Comparison of ENCODE assay signal across 8 cellular contexts in the genomic region with DNA sequence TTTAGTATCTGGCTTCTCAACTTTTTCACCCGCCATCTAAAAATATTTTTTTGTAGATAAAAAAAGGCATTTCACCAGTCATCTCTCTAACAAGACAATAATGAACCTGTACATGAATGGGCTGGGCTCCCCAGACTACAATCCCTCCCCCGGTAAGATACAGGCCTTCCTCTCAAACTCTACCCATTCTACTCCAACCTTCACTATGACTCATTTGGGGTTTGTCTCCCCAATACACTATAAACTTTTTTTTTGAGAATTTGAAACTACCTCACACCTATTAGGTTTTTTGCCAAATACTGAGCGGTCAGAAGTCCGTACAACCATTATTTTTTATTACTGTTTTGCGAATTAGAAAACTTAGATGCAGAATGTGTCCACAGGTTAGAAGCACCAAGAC. TPM values are rescaled to one million over a fixed set of nuclear protein-coding genes. Genes with fewer than 3 reads are reported as not detected.
DNase-seq lines count a peak whose midpoint lies in the region; ATAC-seq and TF ChIP-seq lines count a peak whose summit lies in the region.

No MANE protein-coding gene starts in this region.

- H3K27ac ChIP-seq in SJCRH30 = peak overlapping the region; percentile 92
- peak overlapping the region; percentile 89 for H3K27ac ChIP-seq in parathyroid adenoma

- H3K36me3 ChIP-seq in SJCRH30 (peaks cover 51% of the 10 kb centered on the region), parathyroid adenoma (ENCODE audit: control insufficient read depth, insufficient read depth, low read length) (no peaks in the 10 kb centered on the region)

- no peaks in the 10 kb centered on the region for H3K27me3 ChIP-seq in SJCRH30
- no peaks in the 10 kb centered on the region for H3K27me3 ChIP-seq in parathyroid adenoma (ENCODE audit: control insufficient read depth, insufficient read depth, low read length)

- TF ChIP-seq CTCF in GM12864 (IDR thresholded peaks at IDR 0.05; ENCODE audit: low read depth, low read length, missing control alignments) (no peak), epithelial cell of esophagus (IDR thresholded peaks at IDR 0.05; ENCODE audit: insufficient read depth, low read depth, low read length, missing control alignments) (no peak), parathyroid adenoma (IDR thresholded peaks at IDR 0.05) (no peak)

- no peaks in the 10 kb centered on the region for H3K79me2 ChIP-seq in parathyroid adenoma

- H3K4me3 ChIP-seq in GM12864 (ENCODE audit: low read depth, low read length) (peak overlapping the region; percentile 77), SJCRH30 (peak overlapping the region; percentile 81), epithelial cell of esophagus (ENCODE audit: low read length) (peak overlapping the region; percentile 69), parathyroid adenoma (ENCODE audit: low read depth, low read length) (peak overlapping the region; percentile 94)

- H3K9ac ChIP-seq in parathyroid adenoma = peak overlapping the region; percentile 70

- no peaks in the 10 kb centered on the region; the same call in 1 of the 2 replicates for H3K4me1 ChIP-seq in SJCRH30
- H3K4me1 ChIP-seq in parathyroid adenoma = peaks cover 3% of the 10 kb centered on the region

- DNase-seq in GM12864 (ENCODE audit: low read depth) (no peak), SJCRH30 (no peak), epithelial cell of esophagus (ENCODE audit: low read depth) (peak; percentile 25), C1 segment of cervical spinal cord (lab: John Stamatoyannopoulos, UW) (no peak), NCI-H128 (lab: John Stamatoyannopoulos, UW; ENCODE audit: unreplicated experiment) (no peak)

- H2AFZ ChIP-seq in parathyroid adenoma = peak overlapping the region; percentile 98

- no peaks in the 10 kb centered on the region for H3K9me3 ChIP-seq in SJCRH30 (replicated peaks)
- no peaks in the 10 kb centered on the region for H3K9me3 ChIP-seq in parathyroid adenoma (ENCODE audit: control insufficient read depth, low read length)

- ATAC-seq in GM18909 (IDR thresholded peaks at IDR 0.05; ENCODE audit: poor library complexity, unreplicated experiment) (no peak), HG02798 (IDR thresholded peaks at IDR 0.05; ENCODE audit: poor library complexity, unreplicated experiment) (no peak)

- peak overlapping the region; percentile 98 for H3K4me2 ChIP-seq in parathyroid adenoma (ENCODE audit: low read length)

RNA-seq across cellular contexts. Expression of a gene that starts 0.8 kb away (rescaled TPM):
- total RNA-seq in SJCRH30 (2014; rRNA removed; shearing (Covaris generic)) = 2,828 and 2,941 TPM in 2 replicates

RNA-seq across cellular contexts. Expression of a gene that starts 10.1 kb away (rescaled TPM):
- 85.1 and 90.6 TPM in 2 replicates for total RNA-seq in SJCRH30 (2014; rRNA removed; shearing (Covaris generic))

RNA-seq across cellular contexts. Expression of a gene that starts 26.4 kb away (rescaled TPM):
- 10.0 and 13.1 TPM in 2 replicates for total RNA-seq in SJCRH30 (2014; rRNA removed; shearing (Covaris generic))
